In the genomic region with DNA sequence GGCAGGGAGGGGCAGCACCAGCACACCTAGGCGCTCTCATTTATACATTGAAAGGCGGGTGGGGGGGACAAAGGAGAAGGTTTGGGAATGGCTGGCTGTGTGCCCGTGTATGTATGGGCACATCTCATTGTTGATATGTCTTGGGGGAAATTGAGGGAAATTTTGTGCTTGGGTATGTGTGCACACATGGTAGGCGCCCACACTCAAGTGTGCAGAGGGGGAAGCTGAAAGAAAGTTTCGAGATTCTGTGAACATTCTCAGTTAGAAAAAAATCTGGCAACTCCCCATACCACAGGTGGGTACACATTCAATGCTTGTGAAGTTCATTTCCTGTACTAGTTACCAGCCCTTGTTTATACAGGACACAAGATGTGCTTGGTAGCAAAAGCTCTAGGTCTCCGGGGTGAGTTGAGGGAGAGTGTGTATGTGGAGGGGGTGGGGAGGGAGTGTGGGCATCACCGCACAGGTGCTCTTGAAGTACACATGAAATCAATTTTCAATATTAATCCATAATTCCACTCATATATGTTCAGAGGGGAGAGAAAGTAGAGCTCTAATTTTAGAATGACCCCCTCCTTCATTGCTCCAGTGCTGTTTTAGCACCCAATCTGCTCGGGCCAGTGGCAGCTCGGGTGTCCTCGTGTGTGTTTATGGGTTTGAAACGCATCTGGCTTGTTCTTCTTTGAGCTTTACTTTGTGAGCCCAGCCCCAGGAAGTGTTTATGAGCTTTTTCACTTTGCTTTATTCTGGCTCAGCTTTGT, we compare ENCODE assay signal across 7 cellular contexts.
DNase-seq lines count a peak whose midpoint lies in the region; ATAC-seq and FAIRE-seq lines count a peak whose summit lies in the region.

No MANE protein-coding gene starts in this region.

- ATAC-seq in HG03060 (IDR thresholded peaks at IDR 0.05; ENCODE audit: low read depth, unreplicated experiment) (peak; percentile 77), naive B cell (ENCODE audit: low read depth in 2 of 2) (peak; percentile 85 to 90)

- FAIRE-seq in GM19239 (lab: Jason Lieb, UNC), result peak; percentile 97

- peak overlapping the region in 7 of 8 donors; percentile 45 to 89 (median 66) for H3K4me3 Mint-ChIP-seq in naive B cell

- H3K36me3 Mint-ChIP-seq in naive B cell, result no peaks in the 10 kb centered on the region

- H3K27me3 Mint-ChIP-seq in naive B cell, result no peaks in the 10 kb centered on the region

- no peaks in the 10 kb centered on the region for H3K9me3 Mint-ChIP-seq in naive B cell

- H3K4me1 Mint-ChIP-seq in naive B cell, result peaks cover 54 to 94% (median 74%) of the 10 kb centered on the region in 3 donors

- peak overlapping the region; percentile 87 to 98 (median 93) for H3K27ac Mint-ChIP-seq in naive B cell

- DNase-seq in GM19239 (ENCODE audit: insufficient read length, low spot score), result peak; percentile 36
- DNase-seq in activated effector memory CD4-positive, alpha-beta T cell treated with Interleukin-2 at 50 U/mL for 16 hours, result peak; percentile 25
- DNase-seq in naive B cell, result peak; percentile 68
- no peak for DNase-seq in AG08395 (ENCODE audit: low spot score)
- DNase-seq in NCI-H345 treated with DMSO at 0.1 percent for 48 hours (lab: John Stamatoyannopoulos, UW; ENCODE audit: unreplicated experiment), result no peak
- DNase-seq in HK-2 (ENCODE audit: unreplicated experiment), result no peak

Comparison
In these comparisons a context has a peak if more than half of its experiments do, and no peak if none do; other contexts are left out.
1. DNase-seq: peak in GM19239 (single experiment), activated effector memory CD4-positive, alpha-beta T cell treated with Interleukin-2 at 50 U/mL for 16 hours (single experiment) and naive B cell (single experiment); none in AG08395 (single experiment), NCI-H345 treated with DMSO at 0.1 percent for 48 hours (single experiment) and HK-2 (single experiment).